Comparison of ENCODE assay signal across 1 cellular context in genomic region chr1:68460935-68461334, GRCh38.
TF ChIP-seq lines count a peak whose summit lies in the region.

No MANE protein-coding gene starts in this region.

TF ChIP-seq in HepG2, 621 proteins besides CTCF, POLR2A, EP300 and RAD21:
- TF ChIP-seq CEBPB (IDR thresholded peaks at IDR 0.05; ENCODE audit: borderline replicate concordance, low read depth, low read length) (peak; percentile 55; the same call in 1 of the 2 replicates), PHF5A (CRISPR knock-in tag; IDR thresholded peaks at IDR 0.05; ENCODE audit: low read depth, unreplicated experiment) (no peak)
- TF ChIP-seq, protein P1, sequence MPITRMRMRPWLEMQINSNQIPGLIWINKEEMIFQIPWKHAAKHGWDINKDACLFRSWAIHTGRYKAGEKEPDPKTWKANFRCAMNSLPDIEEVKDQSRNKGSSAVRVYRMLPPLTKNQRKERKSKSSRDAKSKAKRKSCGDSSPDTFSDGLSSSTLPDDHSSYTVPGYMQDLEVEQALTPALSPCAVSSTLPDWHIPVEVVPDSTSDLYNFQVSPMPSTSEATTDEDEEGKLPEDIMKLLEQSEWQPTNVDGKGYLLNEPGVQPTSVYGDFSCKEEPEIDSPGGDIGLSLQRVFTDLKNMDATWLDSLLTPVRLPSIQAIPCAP (CRISPR knock-in tag; IDR thresholded peaks at IDR 0.05; ENCODE audit: low read depth): no peak
